Comparison of ENCODE assay signal across 25 cellular contexts in the genomic region with DNA sequence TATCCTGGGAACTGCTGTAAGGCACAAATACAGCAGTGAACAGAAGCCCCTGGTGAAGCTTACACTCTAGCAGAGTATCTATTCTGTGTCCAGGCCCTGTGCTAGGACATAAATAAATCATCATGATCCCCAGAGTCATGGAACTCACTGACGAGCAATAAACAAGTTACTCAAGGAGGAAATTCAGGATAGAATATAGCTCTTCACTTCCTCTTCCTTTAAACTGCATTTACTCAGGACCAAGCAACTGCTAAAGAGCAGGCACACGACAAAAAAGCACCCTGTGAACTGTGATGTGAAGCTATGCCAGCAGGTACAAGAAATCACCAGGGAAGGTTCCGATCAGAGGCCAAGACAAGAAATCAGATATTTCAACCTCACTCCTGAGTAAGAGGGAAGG. TPM values are rescaled to one million over a fixed set of nuclear protein-coding genes. Genes with fewer than 3 reads are reported as not detected.
"Had no signal": no experiment of that assay in that cellular context is flagged by ENCODE, and none has a peak within 500 bp of the region (broad histone marks: within the 10 kb centered on the region; RNA-seq: fewer than 3 reads in every experiment).

No MANE protein-coding gene starts in this region.

- H2AFZ ChIP-seq: neural progenitor cell had no signal

- H3K27ac ChIP-seq: esophagus squamous epithelium, gastroesophageal sphincter, left ventricle myocardium inferior, neural progenitor cell, ovary, right atrium auricular region, sigmoid colon, skin epidermis, testis, tibial nerve had no signal

- ATAC-seq: effector memory CD8-positive, alpha-beta T cell; gastroesophageal sphincter; naive thymus-derived CD8-positive, alpha-beta T cell; stimulated activated naive B cell treated with anti-CD40 and anti-IgM and Interleukin-4, amounts not matched to agents 10 μg/mL and 1 μg/mL and 100 μg/mL, for 72 hours; stimulated activated naive CD8-positive, alpha-beta T cell treated with anti-CD3 and anti-CD28 coated beads, Interleukin-15, amount 100 ng/mL, for 72 hours had no signal

- H3K27me3 ChIP-seq: esophagus squamous epithelium, gastroesophageal sphincter, neural progenitor cell, ovary, right atrium auricular region, sigmoid colon, testis, tibial nerve had no signal

- H3K9me3 ChIP-seq: esophagus squamous epithelium, gastroesophageal sphincter, left ventricle myocardium inferior, ovary, right atrium auricular region, sigmoid colon, testis, tibial nerve had no signal

- H3K4me1 ChIP-seq: right atrium auricular region, testis, tibial nerve had no signal

- H3K36me3 ChIP-seq: esophagus squamous epithelium, gastroesophageal sphincter, left ventricle myocardium inferior, neural progenitor cell, ovary, right atrium auricular region, sigmoid colon, tibial nerve had no signal

- DNase-seq: effector memory CD8-positive, alpha-beta T cell; esophagus squamous epithelium; foreskin fibroblast; immature natural killer cell; left ventricle myocardium inferior; mesendoderm; naive thymus-derived CD8-positive, alpha-beta T cell; nucleus accumbens; ovary; sigmoid colon; stimulated activated CD4-positive, alpha-beta T cell treated with anti-CD3 and anti-CD28 coated beads, Interleukin-2, amount 100 ng/mL, for 24 hours; stimulated activated CD4-positive, alpha-beta T cell treated with anti-CD3 and anti-CD28 coated beads, Interleukin-4, amount 100 ng/mL, for 4 hours; stimulated activated naive B cell treated with anti-CD40 and anti-IgM and Interleukin-4, amounts not matched to agents 10 μg/mL and 1 μg/mL and 100 μg/mL, for 72 hours; stimulated activated naive CD8-positive, alpha-beta T cell treated with anti-CD3 and anti-CD28 coated beads, Interleukin-15, amount 100 ng/mL, for 72 hours; testis had no signal

- H3K4me3 ChIP-seq: esophagus squamous epithelium, gastroesophageal sphincter, left ventricle myocardium inferior, lung, neural progenitor cell, ovary, right atrium auricular region, sigmoid colon, skin epidermis, testis, tibial nerve had no signal

- H3K4me2 ChIP-seq: neural progenitor cell had no signal

- H3K9ac ChIP-seq: neural progenitor cell had no signal

RNA-seq across cellular contexts. Expression of gene NR5A1, which starts 47.8 kb away (rescaled TPM):
- total RNA-seq: epithelial cell of proximal tubule; esophagus squamous epithelium; gastroesophageal sphincter; left ventricle myocardium inferior; naive thymus-derived CD8-positive, alpha-beta T cell; right atrium auricular region; sigmoid colon; subcutaneous adipose tissue; tibial nerve; urinary bladder had no signal
- polyA plus RNA-seq: immature natural killer cell; keratinocyte; naive thymus-derived CD8-positive, alpha-beta T cell; urinary bladder had no signal
